In the genomic region with DNA sequence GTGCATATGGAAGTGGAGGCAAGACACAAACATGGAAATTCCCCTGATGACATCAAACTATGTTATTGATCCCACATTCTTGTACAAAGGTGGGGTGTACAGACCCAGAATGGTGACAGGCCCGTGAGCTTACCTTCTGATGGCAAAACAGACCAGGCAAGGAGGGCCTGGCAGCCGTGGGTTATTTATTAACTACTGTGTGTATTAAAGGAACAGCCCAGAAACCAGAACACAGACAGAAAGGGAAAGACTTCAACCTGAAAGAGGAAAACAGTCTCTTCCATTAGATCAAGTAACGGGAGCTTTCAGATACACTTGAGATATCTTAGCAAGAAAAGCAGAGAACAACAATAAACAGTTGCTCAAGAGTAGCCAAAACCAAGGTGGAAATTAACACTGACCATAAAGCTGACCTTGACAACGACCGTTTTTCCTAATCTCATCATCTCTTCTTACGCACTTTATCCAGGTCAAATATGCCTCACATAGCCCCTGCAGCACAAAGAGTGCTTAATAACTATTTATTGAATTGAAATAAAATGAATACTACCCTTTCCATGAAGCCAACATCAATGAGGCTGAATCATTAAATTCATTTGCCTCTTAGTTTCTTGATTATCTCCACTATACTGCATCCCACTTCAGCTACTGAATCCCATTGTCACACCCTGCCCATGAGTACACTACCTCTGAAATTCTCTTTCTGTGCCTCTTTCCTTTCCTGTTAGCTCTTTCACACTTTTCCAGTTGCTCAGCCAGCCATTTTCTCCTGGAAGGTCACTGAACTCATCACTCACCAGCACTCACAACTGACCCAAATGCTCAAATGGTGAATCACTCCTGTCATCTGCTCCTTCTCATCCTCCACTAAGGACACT, we compare ENCODE assay signal across 10 cellular contexts.
DNase-seq lines count a peak whose midpoint lies in the region; ATAC-seq, FAIRE-seq and TF ChIP-seq lines count a peak whose summit lies in the region.
"Had no signal": no experiment of that assay in that cellular context is flagged by ENCODE, and none has a peak within 500 bp of the region (broad histone marks: within the 10 kb centered on the region; RNA-seq: fewer than 3 reads in every experiment).

No MANE protein-coding gene starts in this region.

- peaks cover 22% of the 10 kb centered on the region for H3K27me3 Mint-ChIP-seq in CD4-positive, alpha-beta T cell

- no peak overlapping the region for H3K4me3 ChIP-seq in DND-41 (ENCODE audit: low read depth in 1 of 2, low read length in 2 of 2)
- H3K4me3 ChIP-seq: lower lobe of right lung had no signal

- DNase-seq in DND-41, result no peak
- DNase-seq in RKO (ENCODE audit: low spot score), result peak; percentile 88
- DNase-seq in fibroblast of the conjunctiva (ENCODE audit: low read depth), result peak; percentile 65
- DNase-seq in omental fat pad (ENCODE audit: low spot score), result no peak
- no peak for DNase-seq in GM19239 (ENCODE audit: insufficient read length, low spot score)
- DNase-seq in CD4-positive, alpha-beta T cell, result no peak
- no peak for DNase-seq in GM12892 (ENCODE audit: insufficient read length)
- DNase-seq: activated CD8-positive, alpha-beta memory T cell treated with anti-CD3 and anti-CD28 coated beads, Interleukin-2, amount 50 U/mL, for 48 hours; lower lobe of right lung had no signal

- no peaks in the 10 kb centered on the region for H4K20me1 ChIP-seq in DND-41 (ENCODE audit: insufficient read depth, low read length)

- H3K27ac Mint-ChIP-seq in CD4-positive, alpha-beta T cell, result no peak overlapping the region

- ATAC-seq in DND-41 (ENCODE audit: insufficient read depth, low read depth), result peak; percentile 33; the same call in 1 of the 3 replicates
- peak; percentile 45 for ATAC-seq in omental fat pad (ENCODE audit: low FRiP score)
- no peak for ATAC-seq in CD4-positive, alpha-beta T cell (ENCODE audit: poor library complexity)
- ATAC-seq in GM18861 (IDR thresholded peaks at IDR 0.05; ENCODE audit: unreplicated experiment), result no peak

- H3K4me2 ChIP-seq in DND-41 (ENCODE audit: insufficient read depth, low read length), result no peak overlapping the region

- no peaks in the 10 kb centered on the region for H3K4me1 Mint-ChIP-seq in CD4-positive, alpha-beta T cell (ENCODE audit: low read depth)

- no peaks in the 10 kb centered on the region for H3K9me3 Mint-ChIP-seq in CD4-positive, alpha-beta T cell

- H3K36me3 ChIP-seq in DND-41 (ENCODE audit: insufficient read depth, low read length), result no peaks in the 10 kb centered on the region
- H3K36me3 ChIP-seq: lower lobe of right lung had no signal

- CTCF ChIA-PET in CD4-positive, alpha-beta T cell (lab: Charles Lee), result no interaction called here

- no peaks in the 10 kb centered on the region for H3K4me1 ChIP-seq in DND-41 (ENCODE audit: insufficient read depth, low read length)
- H3K4me1 ChIP-seq: lower lobe of right lung had no signal

- H3K79me2 ChIP-seq in DND-41 (ENCODE audit: insufficient read depth, low read length), result no peaks in the 10 kb centered on the region

- H3K36me3 Mint-ChIP-seq in CD4-positive, alpha-beta T cell (ENCODE audit: low read depth), result no peaks in the 10 kb centered on the region

- intact Hi-C loops in CD4-positive, alpha-beta T cell (cut with DNase I, micrococcal nuclease), result no loop called here

- no peak overlapping the region for H2AFZ ChIP-seq in DND-41 (ENCODE audit: low read depth, low read length)

- FAIRE-seq in GM19239 (lab: Jason Lieb, UNC) (no peak), GM12892 (lab: Jason Lieb, UNC) (no peak)

- no peak for TF ChIP-seq POLR2A in GM12892 (IDR thresholded peaks at IDR 0.05; ENCODE audit: low read depth, low read length)

- no peak overlapping the region for H3K27ac ChIP-seq in DND-41 (ENCODE audit: low read length)
- no peak overlapping the region for H3K27ac ChIP-seq in CD4-positive, alpha-beta T cell (ENCODE audit: low read depth, low read length)
- H3K27ac ChIP-seq: lower lobe of right lung had no signal

- H3K9me3 ChIP-seq in DND-41 (ENCODE audit: insufficient read depth, low read length, severe bottlenecking), result no peaks in the 10 kb centered on the region
- H3K9me3 ChIP-seq in CD4-positive, alpha-beta T cell (ENCODE audit: control insufficient read depth, low read length), result no peaks in the 10 kb centered on the region
- H3K9me3 ChIP-seq: lower lobe of right lung had no signal

- POLR2A ChIA-PET in CD4-positive, alpha-beta T cell (lab: Charles Lee), result no interaction called here

- H3K27me3 ChIP-seq in DND-41 (ENCODE audit: insufficient read depth, low read length, poor library complexity), result peaks cover 3% of the 10 kb centered on the region
- no peaks in the 10 kb centered on the region for H3K27me3 ChIP-seq in CD4-positive, alpha-beta T cell (ENCODE audit: control insufficient read depth, insufficient read depth, low read length)

- H3K9ac ChIP-seq in DND-41 (ENCODE audit: low read depth, low read length), result no peak overlapping the region

- no peak overlapping the region for H3K4me3 Mint-ChIP-seq in CD4-positive, alpha-beta T cell

- TF ChIP-seq CTCF in DND-41 (IDR thresholded peaks at IDR 0.05; ENCODE audit: borderline replicate concordance, extremely low read depth, low read length, poor library complexity, severe bottlenecking), result no peak
- TF ChIP-seq CTCF in omental fat pad (IDR thresholded peaks at IDR 0.05), result no peak
- no peak for TF ChIP-seq CTCF in CD4-positive, alpha-beta T cell (IDR thresholded peaks at IDR 0.05)

Comparison
In these comparisons a context has a peak if more than half of its experiments do, and no peak if none do; other contexts are left out.
1. ATAC-seq: peak in DND-41 (single experiment) and omental fat pad (single experiment); none in CD4-positive, alpha-beta T cell (single experiment) and GM18861 (single experiment).
2. DNase-seq: peak in RKO (single experiment) and fibroblast of the conjunctiva (single experiment); none in DND-41 (single experiment), omental fat pad (single experiment), GM19239 (single experiment), CD4-positive, alpha-beta T cell (0 of 10) and GM12892 (single experiment).